8 cellular contexts compared by ENCODE assay signal in genomic region chr12:56633465-56634241, GRCh38. TPM values are rescaled to one million over a fixed set of nuclear protein-coding genes. Genes with fewer than 3 reads are reported as not detected.
DNase-seq lines count a peak whose midpoint lies in the region; ATAC-seq and TF ChIP-seq lines count a peak whose summit lies in the region.

No MANE protein-coding gene starts in this region.

- H3K9ac ChIP-seq in PC-3 (ENCODE audit: low read length): peak overlapping the region; percentile 78

- POLR2A ChIA-PET in Caco-2 (lab: Charles Lee): interaction anchor here (0.6 to 1.1 kb wide), 4 partner anchors 12 to 112 kb away, joined by 3 to 5 read pairs (median 4); partner anchors contain the start of genes PTGES3 and RBMS2
- POLR2A ChIA-PET in PC-3 (lab: Charles Lee; ENCODE audit: unreplicated experiment): no interaction called here

- H3K27ac Mint-ChIP-seq in Caco-2 (ENCODE audit: unreplicated experiment): peak overlapping the region; percentile 92

- no peaks in the 10 kb centered on the region for H3K27me3 Mint-ChIP-seq in Caco-2 (ENCODE audit: insufficient read depth, unreplicated experiment)

- no peaks in the 10 kb centered on the region for H3K9me2 ChIP-seq in PC-3 (replicated peaks; ENCODE audit: low read length)

- BruUV-seq in Caco-2 (replicated peaks; lab: Mats Ljungman, UMichigan): TSS peak; percentile 10
- TSS peak; percentile 2 for BruUV-seq in PC-3 (replicated peaks; lab: Mats Ljungman, UMichigan)

- DNase-seq in Caco-2 (no peak), PC-3 (no peak), epithelial cell of esophagus (ENCODE audit: low read depth) (peak; percentile 21), osteoblast (ENCODE audit: insufficient read length, low spot score, missing footprints) (peak; percentile 75), DMS153 treated with DMSO at 0.1 percent for 48 hours (lab: John Stamatoyannopoulos, UW; ENCODE audit: unreplicated experiment) (no peak)

- peaks cover 12% of the 10 kb centered on the region for H3F3A ChIP-seq in PC-3 (ENCODE audit: low read length, unreplicated experiment)

- intact Hi-C loops in Caco-2 (cut with micrococcal nuclease; ENCODE audit: unreplicated experiment): no loop called here
- intact Hi-C loops in PC-3 (cut with micrococcal nuclease): no loop called here

- no peak for TF ChIP-seq POLR2A in GM18505 (IDR thresholded peaks at IDR 0.05; ENCODE audit: borderline replicate concordance, extremely low read depth, insufficient read depth, insufficient read length)

- H2AFZ ChIP-seq in PC-3 (ENCODE audit: low read length) (peak overlapping the region; percentile 65; the same call in 1 of the 2 replicates), osteoblast (ENCODE audit: low read length) (no peak overlapping the region)

- H3K36me3 Mint-ChIP-seq in Caco-2 (ENCODE audit: insufficient read depth, unreplicated experiment): peaks cover 67% of the 10 kb centered on the region

- H3K4me1 ChIP-seq in Caco-2: peaks cover 31% of the 10 kb centered on the region
- peaks cover 44% of the 10 kb centered on the region for H3K4me1 ChIP-seq in PC-3 (ENCODE audit: insufficient read depth, low read length)
- peaks cover 44% of the 10 kb centered on the region for H3K4me1 ChIP-seq in osteoblast (ENCODE audit: insufficient read depth, low read length)

- H3K27me3 ChIP-seq in Caco-2 (replicated peaks; ENCODE audit: control insufficient read depth, insufficient read depth, low read length): no peaks in the 10 kb centered on the region
- no peaks in the 10 kb centered on the region for H3K27me3 ChIP-seq in PC-3 (ENCODE audit: low read length)
- H3K27me3 ChIP-seq in osteoblast (ENCODE audit: insufficient read depth, low read length): no peaks in the 10 kb centered on the region

- peak overlapping the region; percentile 98 for H3K4me3 Mint-ChIP-seq in Caco-2 (ENCODE audit: unreplicated experiment)

- H3K9me3 ChIP-seq in Caco-2 (no peaks in the 10 kb centered on the region), PC-3 (ENCODE audit: low read length) (no peaks in the 10 kb centered on the region), osteoblast (ENCODE audit: low read depth, low read length) (no peaks in the 10 kb centered on the region)

- CTCF ChIA-PET in Caco-2 (lab: Charles Lee): interaction anchor here (0.6 to 1.1 kb wide), 4 partner anchors 29 to 118 kb away, joined by 3 to 4 read pairs (median 3); partner anchors contain the start of gene PRIM1
- CTCF ChIA-PET in PC-3 (lab: Charles Lee): interaction anchor here (0.6 kb wide), 1 partner anchor 68 kb away, joined by 3 read pairs; no protein-coding TSS in a partner anchor

- H4K20me1 ChIP-seq in PC-3 (ENCODE audit: low read length) (peaks cover 6% of the 10 kb centered on the region; the same call in 1 of the 2 replicates), osteoblast (ENCODE audit: insufficient read depth, low read length) (peaks cover 43% of the 10 kb centered on the region)

- H3K36me3 ChIP-seq in Caco-2 (ENCODE audit: control insufficient read depth, insufficient read depth, low read length) (no peaks in the 10 kb centered on the region), PC-3 (ENCODE audit: low read depth, low read length) (peaks cover 11% of the 10 kb centered on the region), osteoblast (ENCODE audit: insufficient read depth, low read length) (peaks cover 15% of the 10 kb centered on the region)

- no peaks in the 10 kb centered on the region for H3K9me3 Mint-ChIP-seq in Caco-2 (ENCODE audit: unreplicated experiment)

- peak overlapping the region; percentile 85 for H3K4me3 ChIP-seq in Caco-2 (ENCODE audit: low read depth, low read length)
- peak overlapping the region; percentile 90 for H3K4me3 ChIP-seq in PC-3 (ENCODE audit: low read length)
- H3K4me3 ChIP-seq in epithelial cell of esophagus (ENCODE audit: low read length): peak overlapping the region; percentile 97
- peak overlapping the region; percentile 83 for H3K4me3 ChIP-seq in osteoblast (ENCODE audit: insufficient read depth, low read length)

- H3K27ac ChIP-seq in PC-3 (ENCODE audit: low read length) (no peak overlapping the region), osteoblast (ENCODE audit: low read depth, low read length) (peak overlapping the region; percentile 28)

- peaks cover 64% of the 10 kb centered on the region for H3K79me2 ChIP-seq in PC-3 (ENCODE audit: low read length)
- H3K79me2 ChIP-seq in osteoblast (ENCODE audit: insufficient read depth, low read length): peaks cover 69% of the 10 kb centered on the region

- H3K4me1 Mint-ChIP-seq in Caco-2 (ENCODE audit: low read depth, unreplicated experiment): peaks cover 9% of the 10 kb centered on the region

- no peak for ATAC-seq in PC-3
- ATAC-seq in GM19324 (IDR thresholded peaks at IDR 0.05; ENCODE audit: low FRiP score, unreplicated experiment): no peak
- no peak for ATAC-seq in GM18505 (IDR thresholded peaks at IDR 0.05; ENCODE audit: unreplicated experiment)
- ATAC-seq in GM21619 (IDR thresholded peaks at IDR 0.05; ENCODE audit: unreplicated experiment): no peak

- TF ChIP-seq CTCF in Caco-2 (IDR thresholded peaks at IDR 0.05; ENCODE audit: insufficient read depth in 1 of 2, low read depth in 1 of 2, low read length in 1 of 2, severe bottlenecking in 1 of 2, unreplicated experiment in 1 of 2): no peak
- TF ChIP-seq CTCF in PC-3 (conservative IDR thresholded peaks at IDR 0.05; ENCODE audit: low read depth, low read length): no peak
- no peak for TF ChIP-seq CTCF in epithelial cell of esophagus (IDR thresholded peaks at IDR 0.05; ENCODE audit: insufficient read depth, low read depth, low read length, missing control alignments)
- no peak for TF ChIP-seq CTCF in osteoblast (IDR thresholded peaks at IDR 0.05; ENCODE audit: extremely low read depth, low read depth, low read length)

- H3K4me2 ChIP-seq in PC-3 (ENCODE audit: low read length) (peak overlapping the region; percentile 100), osteoblast (ENCODE audit: insufficient read depth, low read length) (peak overlapping the region; percentile 97)

RNA-seq across cellular contexts. Expression of gene BAZ2A, which starts 3.5 kb away (rescaled TPM):
- total RNA-seq in Caco-2 (2022) (97.2 and 104 TPM in 2 replicates), PC-3 (2014; rRNA removed) (33.8 and 43.0 TPM in 2 replicates), osteoblast (49.6 and 51.3 TPM in 2 replicates)

RNA-seq across cellular contexts. Expression of gene ATP5F1B, which starts 12.1 kb away (rescaled TPM):
- total RNA-seq in Caco-2 (2022) (740 and 781 TPM in 2 replicates), PC-3 (2014; rRNA removed) (981 and 1,046 TPM in 2 replicates), osteoblast (308 TPM in 2 replicates)

RNA-seq across cellular contexts. Expression of gene PTGES3, which starts 54.4 kb away (rescaled TPM):
- total RNA-seq in Caco-2 (2022) (241 and 242 TPM in 2 replicates), PC-3 (2014; rRNA removed) (165 and 172 TPM in 2 replicates), osteoblast (63.0 and 71.3 TPM in 2 replicates)

Comparison
In these comparisons a context has a peak if more than half of its experiments do, and no peak if none do; other contexts are left out.
1. DNase-seq: peak in epithelial cell of esophagus (single experiment) and osteoblast (single experiment); none in Caco-2 (0 of 2), PC-3 (single experiment) and DMS153 treated with DMSO at 0.1 percent for 48 hours (single experiment).
2. Peak in every context shown above with its lines, with median percentiles within 50 percentile points of each other: H3K4me3 ChIP-seq.